Comparison of ENCODE assay signal across 8 cellular contexts in the genomic region with DNA sequence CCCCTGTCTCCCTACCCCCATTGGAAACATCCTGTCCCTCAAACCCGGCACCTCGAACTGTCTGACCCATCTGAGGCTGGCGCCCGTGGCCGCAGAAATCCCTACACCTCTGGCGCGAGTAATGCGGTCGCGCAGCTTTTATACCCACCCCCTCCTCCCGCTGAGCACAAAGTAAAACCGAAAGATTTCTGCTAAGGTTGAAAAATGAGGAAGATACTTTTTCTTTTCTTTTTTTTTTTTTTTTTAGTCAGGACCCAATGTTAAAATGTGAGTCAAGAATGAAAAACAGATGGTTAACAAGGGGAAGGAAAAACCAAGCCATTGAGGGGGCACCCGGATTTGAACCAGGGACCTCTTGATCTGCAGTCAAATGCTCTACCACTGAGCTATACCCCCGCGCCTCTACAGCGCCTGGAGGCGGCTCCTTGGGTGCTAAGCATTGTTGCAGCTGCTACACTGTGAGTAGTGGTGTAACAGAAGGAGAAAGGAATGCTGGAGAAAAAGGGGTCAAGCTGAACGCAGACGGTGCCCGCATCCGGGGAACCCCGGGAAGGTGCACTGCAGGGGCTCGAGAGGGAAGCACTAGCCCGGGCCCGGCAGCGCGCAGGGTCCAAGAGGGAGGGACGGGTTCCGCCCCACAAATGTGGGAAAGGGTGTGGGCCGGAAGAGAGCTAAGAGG. TPM values are rescaled to one million over a fixed set of nuclear protein-coding genes. Genes with fewer than 3 reads are reported as not detected.
A peak's percentile ranks its signal among the peaks of the same experiment; 100 is the strongest.
DNase-seq lines count a peak whose midpoint lies in the region; ATAC-seq and TF ChIP-seq lines count a peak whose summit lies in the region.

No MANE protein-coding gene starts in this region.

- intact Hi-C loops in activated CD8-positive, alpha-beta T cell treated with anti-CD3 and anti-CD28 coated beads for 36 hours (cut with micrococcal nuclease): loop anchor here (2.0 kb wide), 1 partner anchor 14 kb away; no protein-coding TSS in a partner anchor

- H3K4me3 Mint-ChIP-seq in activated CD8-positive, alpha-beta T cell treated with anti-CD3 and anti-CD28 coated beads for 36 hours: peak overlapping the region; percentile 90

- TF ChIP-seq CTCF in activated CD8-positive, alpha-beta T cell treated with anti-CD3 and anti-CD28 coated beads for 36 hours (IDR thresholded peaks at IDR 0.05): no peak
- TF ChIP-seq CTCF in lung (IDR thresholded peaks at IDR 0.05; ENCODE audit: control extremely low read depth, extremely low read depth): no peak

- H3K27me3 Mint-ChIP-seq in activated CD8-positive, alpha-beta T cell treated with anti-CD3 and anti-CD28 coated beads for 36 hours: peaks cover 1% of the 10 kb centered on the region

- peaks cover 41% of the 10 kb centered on the region for H3K4me1 Mint-ChIP-seq in activated CD8-positive, alpha-beta T cell treated with anti-CD3 and anti-CD28 coated beads for 36 hours (ENCODE audit: low read depth)

- peaks cover 9 to 21% of the 10 kb centered on the region in 2 donors for H3K4me1 ChIP-seq in lung (ENCODE audit: control insufficient read depth in 2 of 2, insufficient read depth in 2 of 2, low read length in 2 of 2)

- H3K9me3 Mint-ChIP-seq in activated CD8-positive, alpha-beta T cell treated with anti-CD3 and anti-CD28 coated beads for 36 hours: no peaks in the 10 kb centered on the region

- H3K27ac Mint-ChIP-seq in activated CD8-positive, alpha-beta T cell treated with anti-CD3 and anti-CD28 coated beads for 36 hours: peak overlapping the region; percentile 98

- peak overlapping the region; percentile 61 for H3K4me3 ChIP-seq in lung

- peaks cover 0 to 1% of the 10 kb centered on the region in 2 donors for H3K36me3 ChIP-seq in lung (ENCODE audit: control insufficient read depth in 2 of 2, insufficient read depth in 2 of 2, low read length in 2 of 2)

- DNase-seq in CD1c-positive myeloid dendritic cell (ENCODE audit: extremely low spot score) (peak; percentile 84), NCI-H82 (lab: John Stamatoyannopoulos, UW) (peak; percentile 92), ecto neural progenitor cell (ENCODE audit: low spot score) (peak; percentile 100), lung (ENCODE audit: low spot score) (peak; percentile 92)
- DNase-seq in activated CD8-positive, alpha-beta T cell treated with anti-CD3 and anti-CD28 coated beads for 36 hours: peak; percentile 94
- DNase-seq in stimulated activated CD4-positive, alpha-beta T cell treated with anti-CD3 and anti-CD28 coated beads, TNF-alpha, amount 100 ng/mL, for 4 hours (ENCODE audit: low read depth in 3 of 3): peak; percentile 81 to 89 (median 83)

- POLR2A ChIA-PET in activated CD8-positive, alpha-beta T cell treated with anti-CD3 and anti-CD28 coated beads for 36 hours (lab: Charles Lee): interaction anchor here (0.8 to 9.9 kb wide), 11 partner anchors 14 to 331 kb away, joined by 3 to 106 read pairs (median 10); a partner anchor contains a TSS

- WGBS in lung, 2 donors: 0% methylated on average over 29 to 30 of the region's 30 CpGs

- ATAC-seq in GM19328 (IDR thresholded peaks at IDR 0.05; ENCODE audit: unreplicated experiment) (peak; percentile 33), HG03521 (IDR thresholded peaks at IDR 0.05; ENCODE audit: unreplicated experiment) (peak; percentile 22), lung (ENCODE audit: insufficient read depth, low FRiP score) (peak; percentile 39)
- peak; percentile 48 for ATAC-seq in activated CD8-positive, alpha-beta T cell treated with anti-CD3 and anti-CD28 coated beads for 36 hours

- no peaks in the 10 kb centered on the region for H3K27me3 ChIP-seq in lung (ENCODE audit: control insufficient read depth, insufficient read depth)

- H3K9me3 ChIP-seq in lung (ENCODE audit: control insufficient read depth in 2 of 2, insufficient read depth in 1 of 2, low read length in 1 of 2): no peaks in the 10 kb centered on the region

- peak overlapping the region; percentile 97 for H3K27ac ChIP-seq in lung (ENCODE audit: low read depth in 1 of 2, low read length in 1 of 2)

- CTCF ChIA-PET in activated CD8-positive, alpha-beta T cell treated with anti-CD3 and anti-CD28 coated beads for 36 hours (lab: Charles Lee): interaction anchor here (0.9 to 3.8 kb wide), 11 partner anchors 10 to 285 kb away, joined by 3 to 25 read pairs (median 5); a partner anchor contains a TSS

- peaks cover 24% of the 10 kb centered on the region for H3K36me3 Mint-ChIP-seq in activated CD8-positive, alpha-beta T cell treated with anti-CD3 and anti-CD28 coated beads for 36 hours (ENCODE audit: low read depth)

RNA-seq across cellular contexts. Expression of a gene that starts 0.8 kb away (rescaled TPM):
- 100 to 1,000 TPM; 135 to 139 TPM for total RNA-seq in activated CD8-positive, alpha-beta T cell treated with anti-CD3 and anti-CD28 coated beads for 36 hours
- total RNA-seq in lung: 100 to 1,000 TPM in 1 of 2 donors, 10 to 100 TPM in 1; 78.8 to 140 TPM
- 10 to 100 TPM; 65.5 to 85.1 TPM for polyA plus RNA-seq in lung

RNA-seq across cellular contexts. Expression of a gene that starts 15.6 kb away (rescaled TPM):
- total RNA-seq in activated CD8-positive, alpha-beta T cell treated with anti-CD3 and anti-CD28 coated beads for 36 hours: 1,000 to 10,000 TPM; 1,908 to 1,957 TPM
- total RNA-seq in lung: 1,000 to 10,000 TPM in 1 of 2 donors, 100 to 1,000 TPM in 1; 989 to 1,269 TPM
- polyA plus RNA-seq in lung: 1,000 to 10,000 TPM; 2,276 to 4,467 TPM

RNA-seq across cellular contexts. Expression of a gene that starts 44.0 kb away (rescaled TPM):
- total RNA-seq in activated CD8-positive, alpha-beta T cell treated with anti-CD3 and anti-CD28 coated beads for 36 hours: 10 to 100 TPM; 19.7 to 20.1 TPM
- total RNA-seq in lung: 10 to 100 TPM; 21.2 TPM
- 10 to 100 TPM; 20.1 to 21.4 TPM for polyA plus RNA-seq in lung

Comparison
In these comparisons a context has a peak if more than half of its experiments do, and no peak if none do; other contexts are left out.
1. Peak in every context shown above with its lines: DNase-seq, ATAC-seq, H3K4me3 ChIP-seq and H3K27ac ChIP-seq.